In genomic region chr6:152399409-152399808, GRCh38 we compare ENCODE assay signal across 19 cellular contexts.
DNase-seq lines count a peak whose midpoint lies in the region; ATAC-seq and TF ChIP-seq lines count a peak whose summit lies in the region.
"Had no signal": no experiment of that assay in that cellular context is flagged by ENCODE, and none has a peak within 500 bp of the region (broad histone marks: within the 10 kb centered on the region; RNA-seq: fewer than 3 reads in every experiment).

No MANE protein-coding gene starts in this region.

- ATAC-seq in HG02981 (IDR thresholded peaks at IDR 0.05; ENCODE audit: unreplicated experiment): no peak
- ATAC-seq: activated CD4-positive, alpha-beta T cell treated with anti-CD3 and anti-CD28 coated beads for 36 hours; activated T-helper 17 cell treated with anti-CD3 and anti-CD28 coated beads, Interleukin-2, amount 50 U/mL, for 72 hours; stimulated activated naive CD8-positive, alpha-beta T cell treated with anti-CD3 and anti-CD28 coated beads, Interleukin-15, Interleukin-2, amounts not matched to agents 100 U/mL and 50 U/mL, for 24 hours had no signal

- no peaks in the 10 kb centered on the region for H3K79me2 ChIP-seq in osteoblast (ENCODE audit: insufficient read depth, low read length)

- TF ChIP-seq CTCF in osteoblast (IDR thresholded peaks at IDR 0.05; ENCODE audit: extremely low read depth, low read depth, low read length) (no peak), tibial artery (IDR thresholded peaks at IDR 0.05) (no peak)

- H3K9me3 ChIP-seq in osteoblast (ENCODE audit: low read depth, low read length): no peaks in the 10 kb centered on the region
- no peaks in the 10 kb centered on the region for H3K9me3 ChIP-seq in tibial artery
- H3K9me3 ChIP-seq: neutrophil had no signal

- H3K4me2 ChIP-seq in osteoblast (ENCODE audit: insufficient read depth, low read length): peak overlapping the region; percentile 35

- H2AFZ ChIP-seq in osteoblast (ENCODE audit: low read length): peak overlapping the region; percentile 84

- DNase-seq in GM04504 (ENCODE audit: low read depth) (peak; percentile 4), fibroblast of peridontal ligament (ENCODE audit: extremely low read depth) (peak; percentile 88), osteoblast (ENCODE audit: insufficient read length, low spot score, missing footprints) (no peak), tibial artery (peak; percentile 63 to 78), NCI-H69 (lab: John Stamatoyannopoulos, UW) (no peak), substantia nigra (lab: John Stamatoyannopoulos, UW) (no peak)
- DNase-seq: activated CD4-positive, alpha-beta T cell treated with anti-CD3 and anti-CD28 coated beads for 36 hours; activated naive CD8-positive, alpha-beta T cell treated with anti-CD3 and anti-CD28 coated beads for 36 hours; Calu3; GOT3; NCI-H1105 treated with DMSO at 0.1 percent for 48 hours; NCI-H2081 treated with DMSO at 0.1 percent for 48 hours; NCI-H524; stimulated activated CD4-positive, alpha-beta T cell treated with anti-CD3 and anti-CD28 coated beads, Interleukin-2, amount 100 ng/mL, for 24 hours; stimulated activated naive CD8-positive, alpha-beta T cell treated with anti-CD3 and anti-CD28 coated beads, Interleukin-15, Interleukin-2, amounts not matched to agents 100 U/mL and 50 U/mL, for 24 hours had no signal

- H3K27me3 ChIP-seq in osteoblast (ENCODE audit: insufficient read depth, low read length) (no peaks in the 10 kb centered on the region), tibial artery (no peaks in the 10 kb centered on the region)
- H3K27me3 ChIP-seq: neutrophil had no signal

- intact Hi-C loops in tibial artery (cut with DNase I; ENCODE audit: low total_unique reads): loop anchor here (2.0 kb wide), 1 partner anchor 17 kb away; no protein-coding TSS in a partner anchor

- no peaks in the 10 kb centered on the region for H4K20me1 ChIP-seq in osteoblast (ENCODE audit: insufficient read depth, low read length)

- peak overlapping the region; percentile 54 for H3K27ac ChIP-seq in osteoblast (ENCODE audit: low read depth, low read length)
- peak overlapping the region; percentile 64 to 79 for H3K27ac ChIP-seq in tibial artery
- H3K27ac ChIP-seq in substantia nigra (ENCODE audit: low read depth, low read length, poor library complexity, severe bottlenecking): no peak overlapping the region
- H3K27ac ChIP-seq: epithelial cell of prostate, neutrophil had no signal

- no peaks in the 10 kb centered on the region for H3K36me3 ChIP-seq in osteoblast (ENCODE audit: insufficient read depth, low read length)
- no peaks in the 10 kb centered on the region for H3K36me3 ChIP-seq in tibial artery

- H3K4me1 ChIP-seq in osteoblast (ENCODE audit: insufficient read depth, low read length) (peaks cover 20% of the 10 kb centered on the region), tibial artery (peaks cover 0 to 67% (median 25%) of the 10 kb centered on the region in 4 donors)

- H3K4me3 ChIP-seq in osteoblast (ENCODE audit: insufficient read depth, low read length) (no peak overlapping the region), tibial artery (peak overlapping the region in 1 of 2 donors; percentile 19)

Comparison
In these comparisons a context has a peak if more than half of its experiments do, and no peak if none do; other contexts are left out.
1. DNase-seq: peak in GM04504 (single experiment), fibroblast of peridontal ligament (single experiment) and tibial artery (2 of 2); none in osteoblast (single experiment), NCI-H69 (single experiment) and substantia nigra (0 of 49).